ENCODE assay signal across 29 cellular contexts in the genomic region with DNA sequence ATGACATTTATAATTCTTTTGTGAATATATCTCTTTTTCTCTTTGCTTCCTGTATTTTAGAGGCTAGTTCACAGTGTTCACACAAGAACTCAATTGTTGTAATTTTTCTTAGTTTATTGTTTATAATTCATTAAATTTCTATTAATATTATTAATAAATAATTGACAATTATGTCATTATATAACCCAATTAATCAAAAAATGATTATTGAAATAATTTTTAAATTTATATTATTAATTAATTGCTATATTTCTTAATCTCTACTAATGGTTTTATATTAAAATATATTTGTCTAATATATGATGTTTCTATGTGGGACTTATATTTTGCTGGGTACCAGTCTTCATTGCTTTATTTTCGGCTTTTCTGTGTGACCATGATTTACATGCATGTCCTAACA.
"Had no signal": no experiment of that assay in that cellular context is flagged by ENCODE, and none has a peak within 500 bp of the region (broad histone marks: within the 10 kb centered on the region; RNA-seq: fewer than 3 reads in every experiment).

No MANE protein-coding gene starts in this region.

- H3K4me1 ChIP-seq: esophagus muscularis mucosa, gastroesophageal sphincter, heart right ventricle had no signal

- H3K9me3 ChIP-seq: esophagus muscularis mucosa, gastroesophageal sphincter had no signal

- H3K4me3 ChIP-seq: coronary artery, dorsolateral prefrontal cortex, esophagus muscularis mucosa, gastroesophageal sphincter, heart right ventricle had no signal

- ATAC-seq: activated CD4-positive, CD25-positive, alpha-beta regulatory T cell treated with anti-CD3 and anti-CD28 coated beads, Interleukin-2, amount 50 U/mL, for 24 hours; activated CD8-positive, alpha-beta T cell treated with anti-CD3 and anti-CD28 coated beads for 36 hours; activated T-cell treated with anti-CD3 and anti-CD28 coated beads, Interleukin-2, amount 50 U/mL, for 4 hours; activated T-helper 17 cell treated with anti-CD3 and anti-CD28 coated beads, Interleukin-2, amount 50 U/mL, for 72 hours; foreskin keratinocyte; gastroesophageal sphincter; heart right ventricle had no signal

- DNase-seq: activated B cell treated with CpG ODN at 0.5 μM for 24 hours; activated CD4-positive, alpha-beta T cell treated with anti-CD3 and anti-CD28 coated beads for 48 hours; activated CD4-positive, alpha-beta T cell treated with anti-CD3 and anti-CD28 coated beads, Interleukin-2, amount 50 U/mL, for 1 hour; activated CD4-positive, alpha-beta T cell treated with anti-CD3 and anti-CD28 coated beads, Interleukin-2, amount 50 U/mL, for 48 hours; activated CD8-positive, alpha-beta memory T cell treated with anti-CD3 and anti-CD28 coated beads for 24 hours; activated CD8-positive, alpha-beta T cell treated with anti-CD3 and anti-CD28 coated beads for 36 hours; activated effector memory CD4-positive, alpha-beta T cell treated with Interleukin-2 at 50 U/mL for 16 hours; activated gamma-delta T cell treated with Interleukin-2 at 50 U/mL for 16 hours; activated naive CD4-positive, alpha-beta T cell treated with anti-CD3 and anti-CD28 coated beads, Interleukin-2, amount 50 U/mL, for 16 hours; activated naive CD4-positive, alpha-beta T cell treated with Interleukin-2 at 50 U/mL for 16 hours; activated T-cell treated with anti-CD3 and anti-CD28 coated beads, Interleukin-2, amount 50 U/mL, for 4 hours; amniotic stem cell; anterior cingulate cortex; brain microvascular endothelial cell; dorsolateral prefrontal cortex; effector memory CD4-positive, alpha-beta T cell; endodermal cell; erythroblast; foreskin keratinocyte; heart right ventricle; T-helper 2 cell had no signal

- FAIRE-seq: astrocyte, bronchial epithelial cell had no signal

- H3K27ac ChIP-seq: brain microvascular endothelial cell, coronary artery, dorsolateral prefrontal cortex, esophagus muscularis mucosa, foreskin keratinocyte, gastroesophageal sphincter, heart right ventricle, VCaP had no signal

- H3K27me3 ChIP-seq: brain microvascular endothelial cell, dorsolateral prefrontal cortex, esophagus muscularis mucosa, foreskin keratinocyte, gastroesophageal sphincter, heart right ventricle had no signal

- H3K36me3 ChIP-seq: brain microvascular endothelial cell, esophagus muscularis mucosa, gastroesophageal sphincter, heart right ventricle had no signal
